Comparison of ENCODE assay signal across 9 cellular contexts in genomic region chr19:17576758-17577532, GRCh38. TPM values are rescaled to one million over a fixed set of nuclear protein-coding genes. Genes with fewer than 3 reads are reported as not detected.
DNase-seq lines count a peak whose midpoint lies in the region; ATAC-seq and TF ChIP-seq lines count a peak whose summit lies in the region.
"Had no signal": no experiment of that assay in that cellular context is flagged by ENCODE, and none has a peak within 500 bp of the region (broad histone marks: within the 10 kb centered on the region; RNA-seq: fewer than 3 reads in every experiment).

No MANE protein-coding gene starts in this region.

- no peak overlapping the region for H3K27ac ChIP-seq in lower lobe of right lung
- H3K27ac ChIP-seq: SJSA1 had no signal

- no peaks in the 10 kb centered on the region for H3K27me3 Mint-ChIP-seq in activated naive CD8-positive, alpha-beta T cell treated with anti-CD3 and anti-CD28 coated beads, Interleukin-2, amount 50 U/mL, for 24 hours

- no peak overlapping the region for H3K4me3 ChIP-seq in lower lobe of right lung
- H3K4me3 ChIP-seq: SJSA1 had no signal

- H3K9me3 ChIP-seq in lower lobe of right lung: no peaks in the 10 kb centered on the region
- H3K9me3 ChIP-seq: SJSA1 had no signal

- peak; percentile 44 for ATAC-seq in activated naive CD8-positive, alpha-beta T cell treated with anti-CD3 and anti-CD28 coated beads, Interleukin-2, amount 50 U/mL, for 24 hours
- ATAC-seq in lower lobe of right lung: peak; percentile 83
- ATAC-seq in HG02938 (IDR thresholded peaks at IDR 0.05; ENCODE audit: unreplicated experiment): no peak
- ATAC-seq in GM21447 (IDR thresholded peaks at IDR 0.05; ENCODE audit: unreplicated experiment): no peak
- ATAC-seq in GM19452 (IDR thresholded peaks at IDR 0.05; ENCODE audit: unreplicated experiment): no peak

- no peak overlapping the region for H3K4me3 Mint-ChIP-seq in activated naive CD8-positive, alpha-beta T cell treated with anti-CD3 and anti-CD28 coated beads, Interleukin-2, amount 50 U/mL, for 24 hours

- peaks cover 49% of the 10 kb centered on the region for H3K36me3 Mint-ChIP-seq in activated naive CD8-positive, alpha-beta T cell treated with anti-CD3 and anti-CD28 coated beads, Interleukin-2, amount 50 U/mL, for 24 hours (ENCODE audit: low read depth)

- no peaks in the 10 kb centered on the region for H3K27me3 ChIP-seq in lower lobe of right lung (ENCODE audit: low read depth)
- H3K27me3 ChIP-seq: SJSA1 had no signal

- DNase-seq in DMS 273 treated with DMSO at 0.1 percent for 48 hours (lab: John Stamatoyannopoulos, UW) (peak; percentile 19), HuH-7 (ENCODE audit: low spot score) (peak; percentile 35), lower lobe of right lung (peak; percentile 74)
- DNase-seq in activated naive CD8-positive, alpha-beta T cell treated with anti-CD3 and anti-CD28 coated beads, Interleukin-2, amount 50 U/mL, for 24 hours: no peak
- DNase-seq in stimulated activated naive CD4-positive, alpha-beta T cell treated with Interleukin-2 at 50 U/mL for 16 hours (lab: John Stamatoyannopoulos, UW): no peak

- H3K36me3 ChIP-seq in lower lobe of right lung: peaks cover 87% of the 10 kb centered on the region

- H3K9me3 Mint-ChIP-seq in activated naive CD8-positive, alpha-beta T cell treated with anti-CD3 and anti-CD28 coated beads, Interleukin-2, amount 50 U/mL, for 24 hours: no peaks in the 10 kb centered on the region

- TF ChIP-seq CTCF in lower lobe of right lung (IDR thresholded peaks at IDR 0.05): no peak

- intact Hi-C loops in lower lobe of right lung (cut with DNase I): no loop called here

- H3K27ac Mint-ChIP-seq in activated naive CD8-positive, alpha-beta T cell treated with anti-CD3 and anti-CD28 coated beads, Interleukin-2, amount 50 U/mL, for 24 hours: no peak overlapping the region

- H3K4me1 ChIP-seq in lower lobe of right lung: peaks cover 7% of the 10 kb centered on the region
- H3K4me1 ChIP-seq: SJSA1 had no signal

- peaks cover 2% of the 10 kb centered on the region for H3K4me1 Mint-ChIP-seq in activated naive CD8-positive, alpha-beta T cell treated with anti-CD3 and anti-CD28 coated beads, Interleukin-2, amount 50 U/mL, for 24 hours

RNA-seq across cellular contexts. Expression of gene COLGALT1, which starts 21.5 kb away (rescaled TPM):
- total RNA-seq in lower lobe of right lung: 142 TPM

Comparison
In these comparisons a context has a peak if more than half of its experiments do, and no peak if none do; other contexts are left out.
1. DNase-seq: peak in DMS 273 treated with DMSO at 0.1 percent for 48 hours (single experiment), HuH-7 (single experiment) and lower lobe of right lung (single experiment); none in activated naive CD8-positive, alpha-beta T cell treated with anti-CD3 and anti-CD28 coated beads, Interleukin-2, amount 50 U/mL, for 24 hours (single experiment) and stimulated activated naive CD4-positive, alpha-beta T cell treated with Interleukin-2 at 50 U/mL for 16 hours (single experiment).
2. ATAC-seq: peak in activated naive CD8-positive, alpha-beta T cell treated with anti-CD3 and anti-CD28 coated beads, Interleukin-2, amount 50 U/mL, for 24 hours (single experiment) and lower lobe of right lung (2 of 2); none in HG02938 (single experiment), GM21447 (single experiment) and GM19452 (single experiment).